8 cellular contexts compared by ENCODE assay signal in the genomic region with DNA sequence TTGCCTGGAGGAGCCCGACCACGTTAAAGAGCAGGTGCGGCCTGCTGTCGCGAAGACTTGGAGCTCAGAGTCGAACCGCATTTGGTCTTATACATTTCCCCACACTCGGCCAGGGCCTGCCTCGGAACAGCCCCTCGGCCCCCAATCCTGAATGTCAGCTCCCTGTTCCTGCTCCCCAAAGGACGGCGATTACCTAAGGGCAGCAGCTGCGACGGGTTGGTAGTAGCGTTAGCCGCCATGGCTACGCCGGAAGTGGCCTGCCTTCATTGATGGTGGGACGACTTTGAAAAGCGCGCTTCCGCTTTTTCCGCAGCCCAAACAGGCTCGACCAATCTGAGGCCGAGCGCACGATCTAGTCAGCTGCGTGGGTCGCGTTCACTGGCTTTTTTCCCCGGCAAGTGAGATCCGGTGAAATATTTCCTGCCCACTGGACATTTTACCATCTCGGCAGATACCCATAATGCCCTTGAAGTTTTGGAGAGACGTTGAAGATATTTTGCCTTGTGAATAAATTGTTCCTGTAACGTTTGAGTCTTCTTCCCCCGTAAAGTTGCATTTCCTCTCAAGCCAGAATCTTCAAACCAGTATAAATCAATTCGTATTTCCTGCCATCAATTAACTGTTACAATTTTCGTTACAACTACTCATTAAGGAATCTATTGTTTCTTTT. TPM values are rescaled to one million over a fixed set of nuclear protein-coding genes. Genes with fewer than 3 reads are reported as not detected.
DNase-seq lines count a peak whose midpoint lies in the region; ATAC-seq and TF ChIP-seq lines count a peak whose summit lies in the region.

A gene (minus strand): TSS at position 254 of the 670 bp plus-strand sequence. CDS start 15 bp downstream, at position 239.

- CTCF ChIA-PET in activated CD4-positive, alpha-beta T cell treated with anti-CD3 and anti-CD28 coated beads for 36 hours (lab: Charles Lee), result interaction anchor here (0.7 to 1.6 kb wide), 5 partner anchors 9 to 357 kb away, joined by 3 to 5 read pairs (median 4); no protein-coding TSS in a partner anchor

- no peaks in the 10 kb centered on the region for H3K27me3 Mint-ChIP-seq in activated CD4-positive, alpha-beta T cell treated with anti-CD3 and anti-CD28 coated beads for 36 hours

- peak within 1 kb of the TSS; percentile 99 for H3K27ac Mint-ChIP-seq in activated CD4-positive, alpha-beta T cell treated with anti-CD3 and anti-CD28 coated beads for 36 hours

- peak; percentile 92 for DNase-seq in AG20443 (ENCODE audit: low spot score)
- DNase-seq in GM19238 (ENCODE audit: insufficient read length, low spot score), result peak; percentile 42
- peak; percentile 81 to 95 for DNase-seq in NCI-H524 (lab: John Stamatoyannopoulos, UW)
- DNase-seq in activated CD4-positive, alpha-beta T cell treated with anti-CD3 and anti-CD28 coated beads for 36 hours, result peak; percentile 95
- peak; percentile 96 for DNase-seq in choroid plexus epithelial cell (ENCODE audit: low read depth)
- DNase-seq in stimulated activated CD4-positive, alpha-beta T cell treated with anti-CD3 and anti-CD28 coated beads, Interleukin-1b, Interleukin-23, amount 100 ng/mL, for 4 hours (ENCODE audit: low read depth in 2 of 2), result peak; percentile 78

- peak within 1 kb of the TSS; percentile 89 for H3K4me3 ChIP-seq in choroid plexus epithelial cell (ENCODE audit: low read depth, low read length)

- H3K36me3 Mint-ChIP-seq in activated CD4-positive, alpha-beta T cell treated with anti-CD3 and anti-CD28 coated beads for 36 hours (ENCODE audit: low read depth), result peaks cover 20% of the 10 kb centered on the region

- H3K4me3 Mint-ChIP-seq in activated CD4-positive, alpha-beta T cell treated with anti-CD3 and anti-CD28 coated beads for 36 hours, result peak within 1 kb of the TSS; percentile 82

- peak within 1 kb of the TSS; percentile 74 for H3K27ac ChIP-seq in layer of hippocampus (ENCODE audit: low read depth, low read length)

- no peak for TF ChIP-seq CTCF in choroid plexus epithelial cell (conservative IDR thresholded peaks at IDR 0.05; ENCODE audit: low read depth, low read length)

- peaks cover 27% of the 10 kb centered on the region for H3K4me1 Mint-ChIP-seq in activated CD4-positive, alpha-beta T cell treated with anti-CD3 and anti-CD28 coated beads for 36 hours

- H3K27me3 ChIP-seq in layer of hippocampus (ENCODE audit: control insufficient read depth, insufficient read depth, low read length), result no peaks in the 10 kb centered on the region

- no peaks in the 10 kb centered on the region for H3K9me3 Mint-ChIP-seq in activated CD4-positive, alpha-beta T cell treated with anti-CD3 and anti-CD28 coated beads for 36 hours (ENCODE audit: low read depth)

- POLR2A ChIA-PET in activated CD4-positive, alpha-beta T cell treated with anti-CD3 and anti-CD28 coated beads for 36 hours (lab: Charles Lee), result interaction anchor here (0.6 kb wide), 1 partner anchor 84 kb away, joined by 3 read pairs; no protein-coding TSS in a partner anchor

- peak; percentile 89 for ATAC-seq in HG03442 (IDR thresholded peaks at IDR 0.05; ENCODE audit: unreplicated experiment)
- peak; percentile 70 for ATAC-seq in activated CD4-positive, alpha-beta T cell treated with anti-CD3 and anti-CD28 coated beads for 36 hours

- intact Hi-C loops in activated CD4-positive, alpha-beta T cell treated with anti-CD3 and anti-CD28 coated beads for 36 hours (cut with DNase I, micrococcal nuclease), result loop anchor here (1.0 to 10.0 kb wide), 16 partner anchors 16 to 1895 kb away; a partner anchor contains a TSS

RNA-seq across cellular contexts. Expression of the gene that starts here (rescaled TPM):
- total RNA-seq in activated CD4-positive, alpha-beta T cell treated with anti-CD3 and anti-CD28 coated beads for 36 hours, result 100 to 1,000 TPM in 1 of 2 experiments, 10 to 100 TPM in 1; 75.6 to 135 TPM

Comparison
In these comparisons a context has a peak if more than half of its experiments do, and no peak if none do; other contexts are left out.
1. Peak in every context shown above with its lines: DNase-seq, ATAC-seq, H3K4me3 ChIP-seq and H3K27ac ChIP-seq.
2. DNase-seq: peak in every context shown above with its lines; median percentile 96 in choroid plexus epithelial cell; 95 in activated CD4-positive, alpha-beta T cell treated with anti-CD3 and anti-CD28 coated beads for 36 hours; 92 in AG20443; 88 in NCI-H524; 78 in stimulated activated CD4-positive, alpha-beta T cell treated with anti-CD3 and anti-CD28 coated beads, Interleukin-1b, Interleukin-23, amount 100 ng/mL, for 4 hours; 42 in GM19238.